Comparison of ENCODE assay signal across 8 cellular contexts in the genomic region with DNA sequence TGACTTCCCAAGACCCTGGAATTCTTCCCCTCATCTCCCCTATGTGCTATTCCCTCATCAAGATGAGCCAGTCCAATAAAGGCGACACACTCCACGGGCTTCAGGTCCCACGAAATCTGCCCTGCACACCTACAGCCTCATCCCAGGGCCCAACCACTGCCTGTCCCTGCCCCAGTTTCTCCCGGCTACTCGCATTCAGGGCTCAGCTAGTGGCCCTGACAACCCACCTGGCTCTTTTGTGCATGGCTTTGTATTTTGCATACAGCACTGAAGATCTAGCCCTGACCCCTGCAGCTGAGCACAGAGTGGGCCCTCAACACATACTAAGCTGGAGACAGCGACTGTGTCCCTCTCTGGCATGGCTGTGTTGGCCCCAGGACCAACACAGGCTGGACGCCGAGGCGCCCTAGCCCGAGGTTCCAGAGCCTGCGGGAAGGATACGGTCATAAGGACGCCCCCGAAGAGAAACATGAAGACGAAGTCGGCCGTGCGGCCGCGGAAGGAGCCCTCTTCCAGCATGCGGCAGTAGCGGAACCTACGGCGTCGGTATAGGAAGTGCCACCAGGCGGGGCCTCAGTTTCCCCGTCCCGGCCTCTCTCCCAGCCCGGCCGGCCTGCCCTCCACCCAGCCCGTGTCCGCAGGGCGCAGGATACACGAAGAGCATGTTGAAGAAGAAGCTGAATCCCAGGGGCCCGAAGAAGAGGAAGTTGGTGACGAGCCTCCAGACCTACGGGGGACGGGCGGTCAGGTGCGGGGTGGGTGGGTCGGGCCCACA. TPM values are rescaled to one million over a fixed set of nuclear protein-coding genes. Genes with fewer than 3 reads are reported as not detected.
DNase-seq lines count a peak whose midpoint lies in the region; ATAC-seq and TF ChIP-seq lines count a peak whose summit lies in the region.

No MANE protein-coding gene starts in this region.

- no peaks in the 10 kb centered on the region for H3K9me3 Mint-ChIP-seq in CD14-positive monocyte

- H3K4me3 Mint-ChIP-seq in CD14-positive monocyte, result peak overlapping the region; percentile 83 to 88

- peaks cover 3 to 8% (median 4%) of the 10 kb centered on the region in 3 donors for H3K27me3 Mint-ChIP-seq in CD14-positive monocyte (ENCODE audit: low read depth in 3 of 3)

- H3K27ac ChIP-seq in heart right ventricle, result peak overlapping the region in 8 of 10 donors; percentile 6 to 94 (median 82)

- H3K27me3 ChIP-seq in heart right ventricle, result no peaks in the 10 kb centered on the region

- H3K9me3 ChIP-seq in heart right ventricle, result no peaks in the 10 kb centered on the region

- peak; percentile 48 for DNase-seq in CD14-positive monocyte (ENCODE audit: low spot score)
- peak; percentile 83 for DNase-seq in OCI-M1 (lab: John Stamatoyannopoulos, UW)
- no peak for DNase-seq in heart right ventricle
- DNase-seq in stimulated activated naive CD8-positive, alpha-beta T cell treated with anti-CD3 and anti-CD28 coated beads, Interleukin-15, Interleukin-2, amounts not matched to agents 100 U/mL and 50 U/mL, for 24 hours, result peak; percentile 20
- no peak for DNase-seq in COR-L47 (lab: John Stamatoyannopoulos, UW)
- no peak for DNase-seq in activated CD4-positive, CD25-positive, alpha-beta regulatory T cell treated with anti-CD3 and anti-CD28 coated beads, Interleukin-2, amount 50 U/mL, for 72 hours
- no peak for DNase-seq in UCSD-AML1 (lab: John Stamatoyannopoulos, UW; ENCODE audit: unreplicated experiment)

- peaks cover 20% of the 10 kb centered on the region for H3K4me1 Mint-ChIP-seq in CD14-positive monocyte

- H3K36me3 Mint-ChIP-seq in CD14-positive monocyte, result peaks cover 21 to 36% of the 10 kb centered on the region in 2 donors

- H3K27ac Mint-ChIP-seq in CD14-positive monocyte, result peak overlapping the region; percentile 60 to 94 (median 85)

- TF ChIP-seq CTCF in CD14-positive monocyte (IDR thresholded peaks at IDR 0.05) (no peak), heart right ventricle (IDR thresholded peaks at IDR 0.05) (no peak)

- peaks cover 14 to 73% (median 50%) of the 10 kb centered on the region in 9 donors for H3K4me1 ChIP-seq in heart right ventricle

- peak; percentile 1 for ATAC-seq in GM21423 (IDR thresholded peaks at IDR 0.05; ENCODE audit: unreplicated experiment)
- no peak for ATAC-seq in heart right ventricle
- ATAC-seq in stimulated activated naive CD8-positive, alpha-beta T cell treated with anti-CD3 and anti-CD28 coated beads, Interleukin-15, Interleukin-2, amounts not matched to agents 100 U/mL and 50 U/mL, for 24 hours, result no peak

- WGBS in heart right ventricle, 2 donors, result 41 to 46% methylated on average over 41 of the region's 41 CpGs

- H3K36me3 ChIP-seq in heart right ventricle, result peaks cover 0 to 37% (median 0%) of the 10 kb centered on the region in 9 donors

- intact Hi-C loops in CD14-positive monocyte (cut with micrococcal nuclease) (loop anchor here (2.0 to 5.0 kb wide), 2 partner anchors 51 to 121 kb away; a partner anchor contains a TSS), heart right ventricle (cut with DNase I) (no loop called here)

- H3K4me3 ChIP-seq in heart right ventricle, result peak overlapping the region; percentile 14 to 58 (median 50)

RNA-seq across cellular contexts. Expression of a gene that starts 0.7 kb away (rescaled TPM):
- polyA plus RNA-seq in CD14-positive monocyte (under 1 TPM; 0.23 to 0.28 TPM), heart right ventricle (10 to 100 TPM in 1 of 2 donors, 1 to 10 TPM in 1; 2.0 to 14.1 TPM)
- 1 to 10 TPM in 9 of 10 donors, under 1 TPM in 1; 0.91 to 5.1 (median 1.7) TPM for total RNA-seq in heart right ventricle

RNA-seq across cellular contexts. Expression of a gene that starts 19.6 kb away (rescaled TPM):
- 1 to 10 TPM; 1.3 to 2.5 TPM for polyA plus RNA-seq in CD14-positive monocyte
- total RNA-seq in heart right ventricle, result 10 to 100 TPM; 16.1 to 30.4 (median 21.2) TPM
- 10 to 100 TPM in 1 of 2 donors, 1 to 10 TPM in 1; 8.3 to 42.1 TPM for polyA plus RNA-seq in heart right ventricle

RNA-seq across cellular contexts. Expression of a gene that starts 51.3 kb away (rescaled TPM):
- 10 to 100 TPM; 30.3 to 31.5 TPM for polyA plus RNA-seq in CD14-positive monocyte
- total RNA-seq in heart right ventricle, result 10 to 100 TPM; 28.5 to 73.1 (median 39.8) TPM
- 10 to 100 TPM; 26.8 to 70.0 TPM for polyA plus RNA-seq in heart right ventricle

RNA-seq across cellular contexts. Expression of a gene that starts 56.1 kb away (rescaled TPM):
- polyA plus RNA-seq in CD14-positive monocyte (100 to 1,000 TPM; 338 to 390 TPM), heart right ventricle (100 to 1,000 TPM; 474 to 634 TPM)
- total RNA-seq in heart right ventricle, result 100 to 1,000 TPM; 135 to 457 (median 225) TPM

Comparison
In these comparisons a context has a peak if more than half of its experiments do, and no peak if none do; other contexts are left out.
1. DNase-seq: peak in CD14-positive monocyte (single experiment), OCI-M1 (single experiment) and stimulated activated naive CD8-positive, alpha-beta T cell treated with anti-CD3 and anti-CD28 coated beads, Interleukin-15, Interleukin-2, amounts not matched to agents 100 U/mL and 50 U/mL, for 24 hours (single experiment); none in heart right ventricle (0 of 2), COR-L47 (single experiment), activated CD4-positive, CD25-positive, alpha-beta regulatory T cell treated with anti-CD3 and anti-CD28 coated beads, Interleukin-2, amount 50 U/mL, for 72 hours (single experiment) and UCSD-AML1 (single experiment).
2. intact Hi-C loops: an anchor here in CD14-positive monocyte (2.0 to 5.0 kb wide); none called in heart right ventricle.